In genomic region chr2:12291303-12291702, GRCh38 we compare ENCODE assay signal across 20 cellular contexts.
DNase-seq lines count a peak whose midpoint lies in the region; ATAC-seq and TF ChIP-seq lines count a peak whose summit lies in the region.
"Had no signal": no experiment of that assay in that cellular context is flagged by ENCODE, and none has a peak within 500 bp of the region (broad histone marks: within the 10 kb centered on the region; RNA-seq: fewer than 3 reads in every experiment).

No MANE protein-coding gene starts in this region.

- H3K27me3 ChIP-seq in BE2C: no peaks in the 10 kb centered on the region
- H3K27me3 ChIP-seq: BLaER1 treated with 17β-estradiol and CSF1 and Interleukin-3, amounts not matched to agents 10 nM and 100 nM had no signal

- CTCF ChIA-PET in activated CD4-positive, alpha-beta T cell treated with anti-CD3 and anti-CD28 coated beads for 36 hours (lab: Charles Lee): interaction anchor here (0.8 kb wide), 1 partner anchor 10 kb away, joined by 3 read pairs; no protein-coding TSS in a partner anchor

- no peak overlapping the region for H3K4me3 ChIP-seq in BE2C (ENCODE audit: low read depth, low read length)
- H3K4me3 ChIP-seq: BLaER1 treated with 17β-estradiol and CSF1 and Interleukin-3, amounts not matched to agents 10 nM and 100 nM; HAP-1 had no signal

- no peak for TF ChIP-seq CTCF in BE2C (IDR thresholded peaks at IDR 0.05; ENCODE audit: low read depth, low read length)

- peaks cover 2% of the 10 kb centered on the region for H3K36me3 Mint-ChIP-seq in activated CD4-positive, alpha-beta T cell treated with anti-CD3 and anti-CD28 coated beads for 36 hours (ENCODE audit: low read depth)
- H3K36me3 Mint-ChIP-seq in activated naive CD4-positive, alpha-beta T cell treated with anti-CD3 and anti-CD28 coated beads, Interleukin-2, amount 50 U/mL, for 72 hours: peaks cover 15 to 38% of the 10 kb centered on the region in 2 donors
- no peaks in the 10 kb centered on the region for H3K36me3 Mint-ChIP-seq in activated T-helper 17 cell treated with anti-CD3 and anti-CD28 coated beads, Interleukin-2, amount 50 U/mL, for 72 hours (ENCODE audit: low read depth)
- H3K36me3 Mint-ChIP-seq: CD14-positive monocyte had no signal

- no peak overlapping the region for H3K4me3 Mint-ChIP-seq in activated CD4-positive, alpha-beta T cell treated with anti-CD3 and anti-CD28 coated beads for 36 hours
- H3K4me3 Mint-ChIP-seq in activated T-helper 17 cell treated with anti-CD3 and anti-CD28 coated beads, Interleukin-2, amount 50 U/mL, for 72 hours: no peak overlapping the region
- no peak overlapping the region for H3K4me3 Mint-ChIP-seq in stimulated activated naive CD8-positive, alpha-beta T cell treated with anti-CD3 and anti-CD28 coated beads, Interleukin-15, amount 100 ng/mL, for 72 hours
- H3K4me3 Mint-ChIP-seq: B cell; CD14-positive monocyte; CD4-positive, alpha-beta T cell; CD8-positive, alpha-beta memory T cell; HFFc6 had no signal

- peak; percentile 44 for ATAC-seq in activated CD4-positive, alpha-beta T cell treated with anti-CD3 and anti-CD28 coated beads for 36 hours
- peak; percentile 52 to 70 for ATAC-seq in activated naive CD4-positive, alpha-beta T cell treated with anti-CD3 and anti-CD28 coated beads, Interleukin-2, amount 50 U/mL, for 72 hours
- peak; percentile 50 for ATAC-seq in activated T-helper 17 cell treated with anti-CD3 and anti-CD28 coated beads, Interleukin-2, amount 50 U/mL, for 72 hours (replicated peaks)
- ATAC-seq in stimulated activated naive CD8-positive, alpha-beta T cell treated with anti-CD3 and anti-CD28 coated beads, Interleukin-15, amount 100 ng/mL, for 72 hours: peak; percentile 43

- peaks cover 7% of the 10 kb centered on the region; the same call in 1 of the 2 replicates for H3K4me1 ChIP-seq in BE2C
- H3K4me1 ChIP-seq: HAP-1 had no signal

- no peaks in the 10 kb centered on the region; the same call in 1 of the 2 replicates for H3K36me3 ChIP-seq in BE2C
- H3K36me3 ChIP-seq: BLaER1 treated with 17β-estradiol and CSF1 and Interleukin-3, amounts not matched to agents 10 nM and 100 nM; HAP-1 had no signal

- H3K4me1 Mint-ChIP-seq in activated CD4-positive, alpha-beta T cell treated with anti-CD3 and anti-CD28 coated beads for 36 hours: peaks cover 47% of the 10 kb centered on the region
- peaks cover 33% of the 10 kb centered on the region for H3K4me1 Mint-ChIP-seq in activated T-helper 17 cell treated with anti-CD3 and anti-CD28 coated beads, Interleukin-2, amount 50 U/mL, for 72 hours
- H3K4me1 Mint-ChIP-seq in stimulated activated naive CD8-positive, alpha-beta T cell treated with anti-CD3 and anti-CD28 coated beads, Interleukin-15, amount 100 ng/mL, for 72 hours: peaks cover 46% of the 10 kb centered on the region
- H3K4me1 Mint-ChIP-seq: CD14-positive monocyte had no signal

- POLR2A ChIA-PET in activated CD4-positive, alpha-beta T cell treated with anti-CD3 and anti-CD28 coated beads for 36 hours (lab: Charles Lee): no interaction called here

- intact Hi-C loops in activated CD4-positive, alpha-beta T cell treated with anti-CD3 and anti-CD28 coated beads for 36 hours (cut with DNase I, micrococcal nuclease): loop anchor here (5.0 to 10.0 kb wide), 9 partner anchors 121 to 653 kb away; partner anchors contain the start of genes LPIN1 (in 1 of the 2) and TRIB2 (in 1 of the 2)

- H3K27me3 Mint-ChIP-seq in activated CD4-positive, alpha-beta T cell treated with anti-CD3 and anti-CD28 coated beads for 36 hours: peaks cover 34% of the 10 kb centered on the region
- peaks cover 3% of the 10 kb centered on the region for H3K27me3 Mint-ChIP-seq in activated T-helper 17 cell treated with anti-CD3 and anti-CD28 coated beads, Interleukin-2, amount 50 U/mL, for 72 hours
- peaks cover 6% of the 10 kb centered on the region for H3K27me3 Mint-ChIP-seq in stimulated activated naive CD8-positive, alpha-beta T cell treated with anti-CD3 and anti-CD28 coated beads, Interleukin-15, amount 100 ng/mL, for 72 hours
- H3K27me3 Mint-ChIP-seq: B cell; CD4-positive, alpha-beta T cell; CD8-positive, alpha-beta memory T cell had no signal

- H3K9me3 ChIP-seq in BE2C: no peaks in the 10 kb centered on the region
- H3K9me3 ChIP-seq: HAP-1 had no signal

- H3K27ac Mint-ChIP-seq in activated CD4-positive, alpha-beta T cell treated with anti-CD3 and anti-CD28 coated beads for 36 hours: no peak overlapping the region
- peak overlapping the region in 1 of 2 donors; percentile 56 for H3K27ac Mint-ChIP-seq in activated naive CD4-positive, alpha-beta T cell treated with anti-CD3 and anti-CD28 coated beads, Interleukin-2, amount 50 U/mL, for 72 hours
- peak overlapping the region; percentile 36 for H3K27ac Mint-ChIP-seq in activated T-helper 17 cell treated with anti-CD3 and anti-CD28 coated beads, Interleukin-2, amount 50 U/mL, for 72 hours
- H3K27ac Mint-ChIP-seq in stimulated activated naive CD8-positive, alpha-beta T cell treated with anti-CD3 and anti-CD28 coated beads, Interleukin-15, amount 100 ng/mL, for 72 hours: no peak overlapping the region
- H3K27ac Mint-ChIP-seq: B cell; CD14-positive monocyte; CD4-positive, alpha-beta T cell; CD8-positive, alpha-beta memory T cell; HFFc6 had no signal

- H3K9me3 Mint-ChIP-seq in activated CD4-positive, alpha-beta T cell treated with anti-CD3 and anti-CD28 coated beads for 36 hours (ENCODE audit: low read depth): no peaks in the 10 kb centered on the region
- H3K9me3 Mint-ChIP-seq in activated naive CD4-positive, alpha-beta T cell treated with anti-CD3 and anti-CD28 coated beads, Interleukin-2, amount 50 U/mL, for 72 hours: peaks cover 0 to 19% of the 10 kb centered on the region in 2 donors
- H3K9me3 Mint-ChIP-seq in activated T-helper 17 cell treated with anti-CD3 and anti-CD28 coated beads, Interleukin-2, amount 50 U/mL, for 72 hours: peaks cover 11% of the 10 kb centered on the region
- peaks cover 0 to 7% of the 10 kb centered on the region in 2 donors for H3K9me3 Mint-ChIP-seq in stimulated activated naive CD8-positive, alpha-beta T cell treated with anti-CD3 and anti-CD28 coated beads, Interleukin-15, amount 100 ng/mL, for 72 hours
- H3K9me3 Mint-ChIP-seq: HFFc6 had no signal

- DNase-seq in activated CD4-positive, alpha-beta T cell treated with anti-CD3 and anti-CD28 coated beads for 36 hours: no peak
- no peak for DNase-seq in activated CD4-positive, alpha-beta T cell treated with anti-CD3 and anti-CD28 coated beads, Interleukin-2, amount 50 U/mL, for 4 hours
- DNase-seq in activated naive CD4-positive, alpha-beta T cell treated with anti-CD3 and anti-CD28 coated beads, Interleukin-2, amount 50 U/mL, for 72 hours (ENCODE audit: low spot score in 2 of 2): no peak
- no peak for DNase-seq in activated naive CD4-positive, alpha-beta T cell (lab: John Stamatoyannopoulos, UW)
- DNase-seq in stimulated activated naive CD8-positive, alpha-beta T cell treated with anti-CD3 and anti-CD28 coated beads, Interleukin-15, amount 100 ng/mL, for 72 hours: no peak
- no peak for DNase-seq in BE2C
- DNase-seq in activated effector memory CD4-positive, alpha-beta T cell treated with anti-CD3 and anti-CD28 coated beads, Interleukin-2, amount 50 U/mL, for 16 hours: no peak
- DNase-seq: CD4-positive, alpha-beta T cell; CD8-positive, alpha-beta memory T cell; DMS 273 treated with DMSO at 0.1 percent for 48 hours; DMS79; EL; GDM1; GOT3; HFFc6 had no signal
